In genomic region chr14:35332517-35333346, GRCh38 we compare ENCODE assay signal across 1 cellular context.
TF ChIP-seq lines count a peak whose summit lies in the region.

No MANE protein-coding gene starts in this region.

TF ChIP-seq in GM12878, 131 proteins besides CTCF, POLR2A, EP300 and RAD21 (continued from another document):
- no peak for TF ChIP-seq SKIL (IDR thresholded peaks at IDR 0.05; ENCODE audit: low read depth, poor library complexity, severe bottlenecking)
- no peak for TF ChIP-seq ZSCAN29 (IDR thresholded peaks at IDR 0.05)
- no peak for TF ChIP-seq FOXM1 (IDR thresholded peaks at IDR 0.05; ENCODE audit: low read depth, low read length)
- TF ChIP-seq ETV6 (conservative IDR thresholded peaks at IDR 0.05 in 1 of 2, IDR thresholded peaks at IDR 0.05 in 1 of 2; ENCODE audit: borderline replicate concordance in 1 of 2, low read depth in 1 of 2): no peak
- no peak for TF ChIP-seq CBX5 (IDR thresholded peaks at IDR 0.05; ENCODE audit: low read depth)
- TF ChIP-seq NFYA (IDR thresholded peaks at IDR 0.05; ENCODE audit: borderline replicate concordance, low read depth, low read length): no peak
- TF ChIP-seq ZNF622 (IDR thresholded peaks at IDR 0.05): no peak
- TF ChIP-seq CHD4 (IDR thresholded peaks at IDR 0.05): no peak
- TF ChIP-seq PAX5 (IDR thresholded peaks at IDR 0.05; ENCODE audit: borderline replicate concordance, low read depth, low read length): no peak
- no peak for TF ChIP-seq SUPT20H (IDR thresholded peaks at IDR 0.05; ENCODE audit: borderline replicate concordance, control insufficient read depth, low read depth, low read length)
